Comparison of ENCODE assay signal across 1 cellular context in the genomic region with DNA sequence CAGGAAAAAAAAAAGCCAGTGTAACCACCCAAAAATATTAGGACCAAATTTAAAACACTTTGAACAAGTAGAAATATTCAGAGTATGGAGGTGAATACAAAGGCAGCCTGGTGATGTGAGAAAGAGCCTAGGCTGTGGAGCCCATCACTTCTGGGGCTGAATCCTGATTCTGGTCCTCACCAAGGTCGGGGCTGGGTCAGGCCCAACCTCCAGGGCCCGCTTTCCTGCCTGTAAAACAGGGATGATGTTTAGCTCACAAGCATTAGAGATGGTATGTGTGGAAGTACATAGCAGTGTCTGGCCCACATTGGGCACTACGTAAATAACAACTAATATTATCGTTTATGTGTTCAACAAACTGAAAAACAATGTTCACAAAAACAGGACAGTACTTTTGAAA.
TF ChIP-seq lines count a peak whose summit lies in the region.

No MANE protein-coding gene starts in this region.

TF ChIP-seq in A549, 52 proteins besides CTCF, POLR2A, EP300 and RAD21 (continued from another document):
- TF ChIP-seq MAX (IDR thresholded peaks at IDR 0.05) (no peak), FOSL2 (IDR thresholded peaks at IDR 0.05) (no peak), FOSL2 (CRISPR knock-in tag; IDR thresholded peaks at IDR 0.05) (no peak), RCOR1 (IDR thresholded peaks at IDR 0.05; ENCODE audit: low read depth, low read length) (no peak), MYC (IDR thresholded peaks at IDR 0.05; ENCODE audit: borderline replicate concordance, low read length) (no peak), ESRRA (IDR thresholded peaks at IDR 0.05; ENCODE audit: borderline replicate concordance, low read length) (no peak), NPAS2 (CRISPR knock-in tag; IDR thresholded peaks at IDR 0.05; ENCODE audit: borderline replicate concordance) (no peak), JUNB (IDR thresholded peaks at IDR 0.05) (no peak), TFCP2L1 (CRISPR knock-in tag; IDR thresholded peaks at IDR 0.05) (no peak), ZNF302 (CRISPR knock-in tag; IDR thresholded peaks at IDR 0.05) (no peak), HES2 (IDR thresholded peaks at IDR 0.05) (no peak), HOXB13 (CRISPR knock-in tag; IDR thresholded peaks at IDR 0.05; ENCODE audit: low read depth) (no peak)
- TF ChIP-seq, protein P1, sequence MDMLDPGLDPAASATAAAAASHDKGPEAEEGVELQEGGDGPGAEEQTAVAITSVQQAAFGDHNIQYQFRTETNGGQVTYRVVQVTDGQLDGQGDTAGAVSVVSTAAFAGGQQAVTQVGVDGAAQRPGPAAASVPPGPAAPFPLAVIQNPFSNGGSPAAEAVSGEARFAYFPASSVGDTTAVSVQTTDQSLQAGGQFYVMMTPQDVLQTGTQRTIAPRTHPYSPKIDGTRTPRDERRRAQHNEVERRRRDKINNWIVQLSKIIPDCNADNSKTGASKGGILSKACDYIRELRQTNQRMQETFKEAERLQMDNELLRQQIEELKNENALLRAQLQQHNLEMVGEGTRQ (IDR thresholded peaks at IDR 0.05), result no peak
